In genomic region chr18:58887613-58887963, GRCh38 we compare ENCODE assay signal across 8 cellular contexts. TPM values are rescaled to one million over a fixed set of nuclear protein-coding genes. Genes with fewer than 3 reads are reported as not detected.
DNase-seq lines count a peak whose midpoint lies in the region; ATAC-seq and TF ChIP-seq lines count a peak whose summit lies in the region.

No MANE protein-coding gene starts in this region.

- no peak for TF ChIP-seq POLR2A in esophagus muscularis mucosa (IDR thresholded peaks at IDR 0.05; ENCODE audit: low read depth)

- ATAC-seq in HG02852 (IDR thresholded peaks at IDR 0.05; ENCODE audit: unreplicated experiment), result peak; percentile 81

- H3K4me3 ChIP-seq in esophagus muscularis mucosa, result peak overlapping the region in 2 of 4 donors; percentile 8 to 16
- peak overlapping the region; percentile 46 for H3K4me3 ChIP-seq in osteoblast (ENCODE audit: insufficient read depth, low read length)

- H3K27ac ChIP-seq in esophagus muscularis mucosa (replicated peaks in 1 of 4), result peak overlapping the region; percentile 43 to 61 (median 49)
- H3K27ac ChIP-seq in osteoblast (ENCODE audit: low read depth, low read length), result peak overlapping the region; percentile 78

- peaks cover 7 to 38% (median 9%) of the 10 kb centered on the region in 4 donors for H3K36me3 ChIP-seq in esophagus muscularis mucosa
- H3K36me3 ChIP-seq in osteoblast (ENCODE audit: insufficient read depth, low read length), result peaks cover 3% of the 10 kb centered on the region

- peak overlapping the region; percentile 53 for H2AFZ ChIP-seq in osteoblast (ENCODE audit: low read length)

- in situ Hi-C loops in GM13976 (cut with MboI; ENCODE audit: low sequenced_read_pairs, unreplicated experiment) (no loop called here), SK-MEL-5 (cut with HindIII; ENCODE audit: low pct_unique_long_range_greater_than_20kb, low sequenced_read_pairs) (no loop called here)

- H3K27me3 ChIP-seq in esophagus muscularis mucosa (no peaks in the 10 kb centered on the region), osteoblast (ENCODE audit: insufficient read depth, low read length) (no peaks in the 10 kb centered on the region)

- TF ChIP-seq EP300 in esophagus muscularis mucosa (IDR thresholded peaks at IDR 0.05), result no peak

- TF ChIP-seq CTCF in GM13976 (IDR thresholded peaks at IDR 0.05; ENCODE audit: borderline replicate concordance, control extremely low read depth, extremely low read depth, insufficient read depth, missing control alignments) (peak; percentile 0), esophagus muscularis mucosa (IDR thresholded peaks at IDR 0.05) (no peak), osteoblast (IDR thresholded peaks at IDR 0.05; ENCODE audit: extremely low read depth, low read depth, low read length) (no peak)

- no peaks in the 10 kb centered on the region for H4K20me1 ChIP-seq in osteoblast (ENCODE audit: insufficient read depth, low read length)

- H3K9me3 ChIP-seq in esophagus muscularis mucosa (no peaks in the 10 kb centered on the region), osteoblast (ENCODE audit: low read depth, low read length) (no peaks in the 10 kb centered on the region)

- no peak for DNase-seq in GM13976 (ENCODE audit: low spot score)
- peak; percentile 92 for DNase-seq in SK-MEL-5 (ENCODE audit: low read depth, low spot score)
- no peak for DNase-seq in esophagus muscularis mucosa (ENCODE audit: extremely low spot score)
- DNase-seq in osteoblast (ENCODE audit: insufficient read length, low spot score, missing footprints), result peak; percentile 91
- DNase-seq in NCI-H1048 (lab: John Stamatoyannopoulos, UW), result no peak
- DNase-seq in NCI-H510A treated with DMSO at 0.1 percent for 48 hours (lab: John Stamatoyannopoulos, UW), result no peak
- DNase-seq in occipital lobe (lab: John Stamatoyannopoulos, UW), result no peak

- intact Hi-C loops in esophagus muscularis mucosa (cut with DNase I), result no loop called here

- 61% methylated on average over 9 of the region's 10 CpGs for WGBS in esophagus muscularis mucosa

- peaks cover 45% of the 10 kb centered on the region for H3K79me2 ChIP-seq in osteoblast (ENCODE audit: insufficient read depth, low read length)

- H3K4me2 ChIP-seq in osteoblast (ENCODE audit: insufficient read depth, low read length), result peak overlapping the region; percentile 69

- H3K4me1 ChIP-seq in esophagus muscularis mucosa (peaks cover 21 to 44% (median 33%) of the 10 kb centered on the region in 4 donors), osteoblast (ENCODE audit: insufficient read depth, low read length) (peaks cover 27% of the 10 kb centered on the region)

RNA-seq across cellular contexts. Expression of gene ZNF532, which starts 22.9 kb away (rescaled TPM):
- 7.3 and 10.8 TPM in 2 replicates for total RNA-seq in SK-MEL-5 (2014; rRNA removed; shearing (Covaris generic))
- 15.7 and 34.6 TPM in 2 replicates for polyA plus RNA-seq in SK-MEL-5 (2015; cell fraction: cytosol; rRNA removed)
- 38.8 and 44.7 TPM in 2 replicates for polyA plus RNA-seq in SK-MEL-5 (2015; cell fraction: nucleus; rRNA removed)
- total RNA-seq in esophagus muscularis mucosa, result 100 to 1,000 TPM in 1 of 4 donors, 10 to 100 TPM in 3; 62.3 to 121 (median 64.7) TPM
- 49.6 and 51.6 TPM in 2 replicates for total RNA-seq in osteoblast
- total RNA-seq in occipital lobe, result 207 TPM

Comparison
In these comparisons a context has a peak if more than half of its experiments do, and no peak if none do; other contexts are left out.
1. DNase-seq: peak in SK-MEL-5 (single experiment) and osteoblast (single experiment); none in GM13976 (single experiment), esophagus muscularis mucosa (single experiment), NCI-H1048 (single experiment), NCI-H510A treated with DMSO at 0.1 percent for 48 hours (single experiment) and occipital lobe (single experiment).